ENCODE assay signal across 33 cellular contexts in the genomic region with DNA sequence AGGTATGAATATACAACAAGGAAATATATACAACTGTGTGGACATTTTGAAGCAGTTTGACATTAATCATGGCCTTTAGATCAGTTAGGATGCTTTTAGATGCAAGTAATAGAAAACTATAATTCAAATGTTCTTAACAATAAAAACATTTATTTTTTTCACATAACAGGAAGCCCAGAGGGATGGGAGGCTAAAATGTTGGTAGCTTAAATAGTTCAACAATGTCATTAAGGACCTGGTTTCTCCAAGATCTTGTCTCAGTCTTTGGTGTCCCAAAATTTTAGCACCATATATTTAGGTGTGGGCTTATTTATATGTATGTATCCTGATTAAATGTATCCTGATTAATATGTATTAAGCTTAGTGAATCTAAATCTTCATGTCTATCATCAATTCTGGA.
DNase-seq lines count a peak whose midpoint lies in the region; ATAC-seq, FAIRE-seq and TF ChIP-seq lines count a peak whose summit lies in the region.
"Had no signal": no experiment of that assay in that cellular context is flagged by ENCODE, and none has a peak within 500 bp of the region (broad histone marks: within the 10 kb centered on the region; RNA-seq: fewer than 3 reads in every experiment).

No MANE protein-coding gene starts in this region.

- no peak overlapping the region for H3K4me3 ChIP-seq in A549
- no peak overlapping the region for H3K4me3 ChIP-seq in HEK293 (ENCODE audit: low read depth, low read length)
- H3K4me3 ChIP-seq in endodermal cell (ENCODE audit: low read length), result peak overlapping the region; percentile 69
- H3K4me3 ChIP-seq: BLaER1; BLaER1 treated with 17β-estradiol and CSF1 and Interleukin-3, amounts not matched to agents 10 nM and 100 nM had no signal

- DNase-seq in A549 (ENCODE audit: low read depth in 1 of 2, low spot score in 1 of 2) (no peak), endodermal cell (no peak), SK-N-DZ (ENCODE audit: low spot score) (no peak), NAMALWA (ENCODE audit: low spot score) (no peak), DMS79 (lab: John Stamatoyannopoulos, UW) (no peak)
- DNase-seq: 8988T; ACHN; AML-193; BE2C; C1 segment of cervical spinal cord; Caco-2; Calu3; CD4-positive, alpha-beta memory T cell; CD4-positive, alpha-beta T cell; CD4-positive, CD25-positive, alpha-beta regulatory T cell; CD8-positive, alpha-beta memory T cell; CD8-positive, alpha-beta T cell; COR-L47; DMS 273 treated with DMSO at 0.1 percent for 48 hours; DMS153; DMS53; DMS79 treated with DMSO at 0.1 percent for 48 hours; DND-41; EL had no signal

- no peaks in the 10 kb centered on the region for H3K9me3 ChIP-seq in A549
- H3K9me3 ChIP-seq in HEK293 (ENCODE audit: control insufficient read depth, insufficient read depth, low read depth, low read length), result no peaks in the 10 kb centered on the region
- peaks cover 41% of the 10 kb centered on the region for H3K9me3 ChIP-seq in endodermal cell (ENCODE audit: control insufficient read depth, low read length)
- H3K9me3 ChIP-seq: BE2C, BLaER1, Caco-2 had no signal

- TF ChIP-seq CTCF in A549 (IDR thresholded peaks at IDR 0.05) (no peak), HEK293 (tag by site-specific recombination; IDR thresholded peaks at IDR 0.05) (no peak), endodermal cell (conservative IDR thresholded peaks at IDR 0.05) (no peak)

- no peaks in the 10 kb centered on the region for H3K27me3 Mint-ChIP-seq in endodermal cell (ENCODE audit: insufficient read depth)
- H3K27me3 Mint-ChIP-seq: B cell; CD4-positive, alpha-beta T cell; CD4-positive, CD25-positive, alpha-beta regulatory T cell had no signal

- H3K36me3 ChIP-seq in HEK293 (ENCODE audit: control insufficient read depth in 2 of 2, insufficient read depth in 1 of 2, low read length in 2 of 2) (no peaks in the 10 kb centered on the region), endodermal cell (ENCODE audit: control insufficient read depth, insufficient read depth, low read length) (peaks cover 8% of the 10 kb centered on the region)
- H3K36me3 ChIP-seq: BE2C; BLaER1; BLaER1 treated with 17β-estradiol and CSF1 and Interleukin-3, amounts not matched to agents 10 nM and 100 nM had no signal

- no peak overlapping the region for H3K4me3 Mint-ChIP-seq in endodermal cell
- H3K4me3 Mint-ChIP-seq: B cell; CD14-positive monocyte; CD4-positive, alpha-beta memory T cell; CD4-positive, alpha-beta T cell; CD4-positive, CD25-positive, alpha-beta regulatory T cell; CD8-positive, alpha-beta memory T cell; CD8-positive, alpha-beta T cell had no signal

- CTCF ChIA-PET in A549 (lab: Yijun Ruan, JAX) (interaction anchor here (1.4 kb wide), 1 partner anchor 13 kb away, joined by 3 read pairs; no protein-coding TSS in a partner anchor), HEK293 (lab: Yijun Ruan, JAX) (interaction anchor here (0.6 kb wide), 1 partner anchor 539 kb away, joined by 5 read pairs; no protein-coding TSS in a partner anchor)

- no peak for FAIRE-seq in A549 (lab: Jason Lieb, UNC)
- FAIRE-seq: A204.1, D721Med had no signal

- no peaks in the 10 kb centered on the region for H3K4me1 ChIP-seq in A549
- no peaks in the 10 kb centered on the region for H3K4me1 ChIP-seq in HEK293 (ENCODE audit: control insufficient read depth, insufficient read depth, low read length)
- peaks cover 17% of the 10 kb centered on the region for H3K4me1 ChIP-seq in endodermal cell (ENCODE audit: control insufficient read depth, insufficient read depth, low read length)
- H3K4me1 ChIP-seq: BE2C, BLaER1, Caco-2 had no signal

- POLR2A ChIA-PET in A549 (lab: Yijun Ruan, JAX), result no interaction called here
- POLR2A ChIA-PET in HEK293 (lab: Yijun Ruan, JAX), result no interaction called here

- H3K36me3 Mint-ChIP-seq in endodermal cell (ENCODE audit: low read depth), result peaks cover 7% of the 10 kb centered on the region
- H3K36me3 Mint-ChIP-seq: CD14-positive monocyte; CD4-positive, alpha-beta memory T cell; CD4-positive, CD25-positive, alpha-beta regulatory T cell; CD8-positive, alpha-beta memory T cell; CD8-positive, alpha-beta T cell had no signal

- H3K9me3 Mint-ChIP-seq in endodermal cell, result peaks cover 40% of the 10 kb centered on the region
- H3K9me3 Mint-ChIP-seq: CD4-positive, alpha-beta T cell; CD8-positive, alpha-beta memory T cell; CD8-positive, alpha-beta T cell had no signal

- TF ChIP-seq EP300 in A549 (IDR thresholded peaks at IDR 0.05), result no peak

- no peaks in the 10 kb centered on the region for H3K27me3 ChIP-seq in endodermal cell (ENCODE audit: control insufficient read depth, insufficient read depth, low read length, poor library complexity, severe bottlenecking)
- H3K27me3 ChIP-seq: BE2C; BLaER1; BLaER1 treated with 17β-estradiol and CSF1 and Interleukin-3, amounts not matched to agents 10 nM and 100 nM had no signal

- H3K9ac ChIP-seq in endodermal cell (ENCODE audit: extremely low read depth, low read length, poor library complexity, severe bottlenecking), result no peak overlapping the region
- H3K9ac ChIP-seq: BLaER1; BLaER1 treated with 17β-estradiol and CSF1 and Interleukin-3, amounts not matched to agents 10 nM and 100 nM had no signal

- no peak overlapping the region for H3K4me2 ChIP-seq in A549
- H3K4me2 ChIP-seq: BLaER1; BLaER1 treated with 17β-estradiol and CSF1 and Interleukin-3, amounts not matched to agents 10 nM and 100 nM had no signal

- H3K27ac Mint-ChIP-seq in endodermal cell, result no peak overlapping the region
- H3K27ac Mint-ChIP-seq: B cell; CD14-positive monocyte; CD4-positive, alpha-beta memory T cell; CD4-positive, alpha-beta T cell; CD4-positive, CD25-positive, alpha-beta regulatory T cell; CD8-positive, alpha-beta memory T cell; CD8-positive, alpha-beta T cell had no signal

- no peak for TF ChIP-seq POLR2A in A549 (IDR thresholded peaks at IDR 0.05; ENCODE audit: low read length)

- ATAC-seq in A549, result no peak
- ATAC-seq: CD8-positive, alpha-beta T cell had no signal

- peaks cover 18% of the 10 kb centered on the region for H3K4me1 Mint-ChIP-seq in endodermal cell
- H3K4me1 Mint-ChIP-seq: B cell; CD4-positive, alpha-beta memory T cell; CD4-positive, CD25-positive, alpha-beta regulatory T cell; CD8-positive, alpha-beta memory T cell had no signal

- TF ChIP-seq RAD21 in A549 (conservative IDR thresholded peaks at IDR 0.05 in 1 of 2, IDR thresholded peaks at IDR 0.05 in 1 of 2), result no peak

- H3K27ac ChIP-seq in A549 (no peak overlapping the region), HEK293 (ENCODE audit: extremely low read depth, low read depth, low read length) (no peak overlapping the region), endodermal cell (ENCODE audit: low read depth, low read length) (no peak overlapping the region)
- H3K27ac ChIP-seq: 22Rv1; BLaER1; BLaER1 treated with 17β-estradiol and CSF1 and Interleukin-3, amounts not matched to agents 10 nM and 100 nM; C4-2B had no signal

TF ChIP-seq in A549, 52 proteins besides CTCF, POLR2A, EP300 and RAD21 (continues in another document):
- TF ChIP-seq, protein P1, sequence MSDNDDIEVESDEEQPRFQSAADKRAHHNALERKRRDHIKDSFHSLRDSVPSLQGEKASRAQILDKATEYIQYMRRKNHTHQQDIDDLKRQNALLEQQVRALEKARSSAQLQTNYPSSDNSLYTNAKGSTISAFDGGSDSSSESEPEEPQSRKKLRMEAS (IDR thresholded peaks at IDR 0.05), result no peak
- no peak for TF ChIP-seq BHLHE40 (IDR thresholded peaks at IDR 0.05; ENCODE audit: low read depth, low read length)
- TF ChIP-seq, protein P2, sequence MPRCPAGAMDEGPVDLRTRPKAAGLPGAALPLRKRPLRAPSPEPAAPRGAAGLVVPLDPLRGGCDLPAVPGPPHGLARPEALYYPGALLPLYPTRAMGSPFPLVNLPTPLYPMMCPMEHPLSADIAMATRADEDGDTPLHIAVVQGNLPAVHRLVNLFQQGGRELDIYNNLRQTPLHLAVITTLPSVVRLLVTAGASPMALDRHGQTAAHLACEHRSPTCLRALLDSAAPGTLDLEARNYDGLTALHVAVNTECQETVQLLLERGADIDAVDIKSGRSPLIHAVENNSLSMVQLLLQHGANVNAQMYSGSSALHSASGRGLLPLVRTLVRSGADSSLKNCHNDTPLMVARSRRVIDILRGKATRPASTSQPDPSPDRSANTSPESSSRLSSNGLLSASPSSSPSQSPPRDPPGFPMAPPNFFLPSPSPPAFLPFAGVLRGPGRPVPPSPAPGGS (IDR thresholded peaks at IDR 0.05), result no peak
- no peak for TF ChIP-seq CBX2 (IDR thresholded peaks at IDR 0.05; ENCODE audit: borderline replicate concordance, low read depth)
- TF ChIP-seq NR3C1 (IDR thresholded peaks at IDR 0.05), result no peak

TF ChIP-seq in HEK293, 187 proteins besides CTCF, POLR2A, EP300 and RAD21:
- no peak for TF ChIP-seq RBAK (tag by site-specific recombination; IDR thresholded peaks at IDR 0.05)
- TF ChIP-seq ZNF585B (tag by site-specific recombination; IDR thresholded peaks at IDR 0.05), result peak; percentile 89
- peak; percentile 61 for TF ChIP-seq SETDB1 (IDR thresholded peaks at IDR 0.05; ENCODE audit: insufficient read length, low read length)
